ENCODE assay signal across 8 cellular contexts in the genomic region with DNA sequence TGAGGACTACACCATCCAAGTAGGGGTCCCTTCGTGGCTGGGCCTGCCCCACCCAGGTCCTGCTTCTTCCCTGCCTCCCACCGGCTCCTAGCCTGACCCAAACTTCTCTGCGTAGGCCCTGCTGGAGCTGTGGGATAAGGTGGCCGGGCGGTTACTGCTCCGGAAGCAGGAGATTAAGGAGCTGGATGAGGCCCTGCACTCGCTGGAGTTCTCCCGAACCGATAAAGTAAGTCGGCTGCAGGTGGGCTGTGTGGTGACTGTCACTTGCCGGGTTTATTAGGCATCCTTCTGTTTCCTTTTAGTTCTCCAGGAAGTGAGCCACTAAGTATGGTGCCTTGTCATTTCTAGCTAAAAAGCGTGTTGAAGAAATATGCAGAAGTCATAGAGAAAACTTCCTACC.
"Had no signal": no experiment of that assay in that cellular context is flagged by ENCODE, and none has a peak within 500 bp of the region (broad histone marks: within the 10 kb centered on the region; RNA-seq: fewer than 3 reads in every experiment).

No MANE protein-coding gene starts in this region.

- H3K4me3 ChIP-seq: GM12878 had no signal

- DNase-seq: GDM1, GF-D8 had no signal

- ATAC-seq: GM12878 had no signal

- FAIRE-seq: G401.6, GM12878, GM12891, GM12892, GM18507, GM19239 had no signal
